In genomic region chr6:30793521-30794194, GRCh38 we compare ENCODE assay signal across 8 cellular contexts. TPM values are rescaled to one million over a fixed set of nuclear protein-coding genes. Genes with fewer than 3 reads are reported as not detected.
DNase-seq lines count a peak whose midpoint lies in the region; ATAC-seq and TF ChIP-seq lines count a peak whose summit lies in the region.

No MANE protein-coding gene starts in this region.

- no peak overlapping the region for H3K4me3 Mint-ChIP-seq in mesothelial cell of epicardium

- H3K4me1 ChIP-seq in BLaER1 treated with 17β-estradiol and CSF1 and Interleukin-3, amounts not matched to agents 10 nM and 100 nM = peaks cover 42 to 85% (median 58%) of the 10 kb centered on the region in 10 experiments
- H3K4me1 ChIP-seq in IMR-90 (ENCODE audit: control insufficient read depth, insufficient read depth, low read length) = peaks cover 6% of the 10 kb centered on the region

- WGBS in IMR-90 (ENCODE audit: extremely low coverage in 2 of 2, insufficient read length in 1 of 2), 2 experiments = no CpG with 5 or more reads among the region's 6 CpGs

- DNase-seq in IMR-90 (peak; percentile 85), astrocyte of the spinal cord (ENCODE audit: low read depth, low spot score) (peak; percentile 70), mesothelial cell of epicardium (ENCODE audit: low spot score in 2 of 2, unreplicated experiment in 2 of 2) (no peak), RKO (ENCODE audit: low spot score) (no peak), iPS-NIHi11 (ENCODE audit: low spot score) (no peak)
- DNase-seq in effector CD4-positive, alpha-beta T cell = no peak
- DNase-seq in activated CD8-positive, alpha-beta memory T cell treated with anti-CD3 and anti-CD28 coated beads, Interleukin-2, amount 50 U/mL, for 48 hours = no peak

- H4K8ac ChIP-seq in IMR-90 (ENCODE audit: low read depth in 2 of 2, low read length in 2 of 2) = peak overlapping the region; percentile 8 to 73; a peak in 2 of 4 replicates

- peaks cover 29% of the 10 kb centered on the region for H3K4me1 Mint-ChIP-seq in mesothelial cell of epicardium

- H3K36me3 ChIP-seq in BLaER1 treated with 17β-estradiol and CSF1 and Interleukin-3, amounts not matched to agents 10 nM and 100 nM = no peaks in the 10 kb centered on the region
- H3K36me3 ChIP-seq in IMR-90 (ENCODE audit: control insufficient read depth, insufficient read depth, low read length) = no peaks in the 10 kb centered on the region

- intact Hi-C loops in IMR-90 (cut with micrococcal nuclease) = no loop called here

- TF ChIP-seq RAD21 in IMR-90 (IDR thresholded peaks at IDR 0.05; ENCODE audit: low read length) = no peak

- CTCF ChIA-PET in IMR-90 (lab: Yijun Ruan, JAX) = no interaction called here

- no peak overlapping the region for H2BK15ac ChIP-seq in IMR-90 (ENCODE audit: low read depth, low read length)

- peak; percentile 92 for ATAC-seq in IMR-90 (ENCODE audit: low read depth)

- no TSS peak for BruUV-seq in IMR-90 (replicated peaks; lab: Mats Ljungman, UMichigan)

- peak overlapping the region; percentile 52 to 90 (median 77) for H3K4me2 ChIP-seq in BLaER1 treated with 17β-estradiol and CSF1 and Interleukin-3, amounts not matched to agents 10 nM and 100 nM
- H3K4me2 ChIP-seq in IMR-90 (ENCODE audit: low read depth, low read length) = peak overlapping the region; percentile 75

- POLR2A ChIA-PET in IMR-90 (lab: Charles Lee; ENCODE audit: unreplicated experiment) = interaction anchor here (0.6 to 1.0 kb wide), 2 partner anchors 12 to 49 kb away, joined by 3 read pairs; partner anchors contain the start of gene IER3

- H2AK5ac ChIP-seq in IMR-90 (ENCODE audit: low read depth, low read length) = peak overlapping the region; percentile 62; the same call in 1 of the 2 replicates

- H2BK5ac ChIP-seq in IMR-90 (ENCODE audit: low read depth, low read length, poor library complexity, severe bottlenecking) = peak overlapping the region; percentile 62

- peak overlapping the region; percentile 47 to 78 (median 65); a peak in 19 of 22 replicates for H3K9ac ChIP-seq in BLaER1 treated with 17β-estradiol and CSF1 and Interleukin-3, amounts not matched to agents 10 nM and 100 nM
- peak overlapping the region; percentile 10 for H3K9ac ChIP-seq in IMR-90 (ENCODE audit: low read depth, low read length)

- peak overlapping the region; percentile 35 for H2AK9ac ChIP-seq in IMR-90 (replicated peaks; ENCODE audit: low read depth, low read length, poor library complexity)

- no peak overlapping the region for H3K56ac ChIP-seq in IMR-90 (ENCODE audit: extremely low read depth, insufficient read depth, low read length)

- H3K79me1 ChIP-seq in IMR-90 (ENCODE audit: low read depth in 1 of 2, low read length in 2 of 2) = no peaks in the 10 kb centered on the region

- H4K91ac ChIP-seq in IMR-90 (ENCODE audit: insufficient read depth, low read depth, low read length) = peak overlapping the region; percentile 6; the same call in 1 of the 2 replicates

- no peaks in the 10 kb centered on the region for H3K36me3 Mint-ChIP-seq in mesothelial cell of epicardium

- H3K27me3 Mint-ChIP-seq in mesothelial cell of epicardium (ENCODE audit: low read depth) = no peaks in the 10 kb centered on the region

- no peaks in the 10 kb centered on the region for H3K9me3 Mint-ChIP-seq in mesothelial cell of epicardium

- no peak overlapping the region; the same call in 1 of the 2 replicates for H3K14ac ChIP-seq in IMR-90 (replicated peaks; ENCODE audit: low read depth, low read length)

- H3K27ac ChIP-seq in BLaER1 treated with 17β-estradiol and CSF1 and Interleukin-3, amounts not matched to agents 10 nM and 100 nM = peak overlapping the region; percentile 72 to 93 (median 87)
- H3K27ac ChIP-seq in IMR-90 (ENCODE audit: insufficient read depth, low read length) = peak overlapping the region; percentile 78

- no peak for TF ChIP-seq CTCF in IMR-90 (conservative IDR thresholded peaks at IDR 0.05; ENCODE audit: low read depth, low read length)
- TF ChIP-seq CTCF in astrocyte of the spinal cord (IDR thresholded peaks at IDR 0.05; ENCODE audit: low read depth, low read length) = no peak
- TF ChIP-seq CTCF in mesothelial cell of epicardium (IDR thresholded peaks at IDR 0.05; ENCODE audit: unreplicated experiment) = no peak

- H3K23ac ChIP-seq in IMR-90 (ENCODE audit: low read depth, low read length) = no peak overlapping the region

- peak overlapping the region; percentile 84 for H3K27ac Mint-ChIP-seq in mesothelial cell of epicardium

- H2BK120ac ChIP-seq in IMR-90 (ENCODE audit: low read depth, low read length) = peak overlapping the region; percentile 69; the same call in 1 of the 2 replicates

- dilution Hi-C loops in IMR-90 (cut with HindIII; ENCODE audit: low sequenced_read_pairs, unreplicated experiment) = no loop called here

- H3K4me3 ChIP-seq in BLaER1 treated with 17β-estradiol and CSF1 and Interleukin-3, amounts not matched to agents 10 nM and 100 nM = peak overlapping the region in 1 of 10 experiments; percentile 8; a peak in 1 of 20 replicates
- no peak overlapping the region for H3K4me3 ChIP-seq in IMR-90 (ENCODE audit: insufficient read depth, low read depth, low read length)
- H3K4me3 ChIP-seq in astrocyte of the spinal cord (ENCODE audit: low read depth, low read length) = no peak overlapping the region

- H3K9me1 ChIP-seq in IMR-90 (ENCODE audit: insufficient read depth, low read length) = peaks cover 16% of the 10 kb centered on the region

- peak overlapping the region; percentile 54; the same call in 1 of the 2 replicates for H3K4ac ChIP-seq in IMR-90 (ENCODE audit: low read depth, low read length)

- in situ Hi-C loops in IMR-90 (cut with MboI; ENCODE audit: low sequenced_read_pairs) (no loop called here), astrocyte of the spinal cord (cut with HindIII; ENCODE audit: low sequenced_read_pairs) (no loop called here)

- H2AFZ ChIP-seq in IMR-90 (replicated peaks; ENCODE audit: low read length, poor library complexity) = peak overlapping the region; percentile 82

- H3K27me3 ChIP-seq in BLaER1 treated with 17β-estradiol and CSF1 and Interleukin-3, amounts not matched to agents 10 nM and 100 nM = no peaks in the 10 kb centered on the region
- H3K27me3 ChIP-seq in IMR-90 (ENCODE audit: control insufficient read depth, insufficient read depth, low read length) = no peaks in the 10 kb centered on the region

- no peak for TF ChIP-seq POLR2A in IMR-90 (IDR thresholded peaks at IDR 0.05; ENCODE audit: low read depth, low read length)

- H4K20me1 ChIP-seq in BLaER1 treated with 17β-estradiol and CSF1 and Interleukin-3, amounts not matched to agents 10 nM and 100 nM = no peaks in the 10 kb centered on the region
- no peaks in the 10 kb centered on the region for H4K20me1 ChIP-seq in IMR-90 (ENCODE audit: insufficient read depth, low read length)

- H4K5ac ChIP-seq in IMR-90 (ENCODE audit: low read depth, low read length) = peak overlapping the region; percentile 86

- no peak overlapping the region for H2BK20ac ChIP-seq in IMR-90 (ENCODE audit: low read depth, low read length)

- H3K18ac ChIP-seq in IMR-90 (ENCODE audit: low read depth, low read length) = peak overlapping the region; percentile 93

- no peaks in the 10 kb centered on the region for H3K9me3 ChIP-seq in BLaER1 treated with 17β-estradiol and CSF1 and Interleukin-3, amounts not matched to agents 10 nM and 100 nM (replicated peaks in 1 of 11)
- no peaks in the 10 kb centered on the region for H3K9me3 ChIP-seq in IMR-90 (ENCODE audit: control insufficient read depth, insufficient read depth, low read length)

TF ChIP-seq in IMR-90, 13 proteins besides CTCF, POLR2A, EP300 and RAD21:
- TF ChIP-seq USF2 (IDR thresholded peaks at IDR 0.05; ENCODE audit: low read depth, low read length) (no peak), CEBPB (IDR thresholded peaks at IDR 0.05; ENCODE audit: low read depth, low read length) (no peak), CHD1 (IDR thresholded peaks at IDR 0.05; ENCODE audit: low read depth, low read length) (no peak), MAZ (IDR thresholded peaks at IDR 0.05; ENCODE audit: borderline replicate concordance, low read depth, low read length) (no peak), MXI1 (IDR thresholded peaks at IDR 0.05; ENCODE audit: borderline replicate concordance, low read depth, low read length) (no peak), ELK1 (IDR thresholded peaks at IDR 0.05; ENCODE audit: borderline replicate concordance, low read depth, low read length) (no peak), NFE2L2 (IDR thresholded peaks at IDR 0.05; ENCODE audit: low read depth, low read length) (no peak), MAFK (IDR thresholded peaks at IDR 0.05; ENCODE audit: low read depth, low read length) (no peak), RCOR1 (IDR thresholded peaks at IDR 0.05; ENCODE audit: insufficient replicate concordance, low read length) (no peak)

RNA-seq across cellular contexts. Expression of gene IER3, which starts 49.3 kb away (rescaled TPM):
- total RNA-seq in IMR-90 (2012; rRNA removed) (38.4 and 65.8 TPM in 2 replicates), mesothelial cell of epicardium (131 to 136 TPM (median 134 TPM) in 3 replicates)
- 159 and 163 TPM in 2 replicates for polyA plus RNA-seq in IMR-90 (2012; rRNA removed)
- polyA plus RNA-seq in IMR-90 (2012; cell fraction: cytosol; rRNA removed) = 156 and 229 TPM in 2 replicates
- 349 and 418 TPM in 2 replicates for polyA plus RNA-seq in IMR-90 (2012; cell fraction: nucleus; rRNA removed; ENCODE audit: low replicate concordance)

RNA-seq across cellular contexts. Expression of gene FLOT1, which starts 51.2 kb away (rescaled TPM):
- 96.2 and 104 TPM in 2 replicates for total RNA-seq in IMR-90 (2012; rRNA removed)
- 161 and 162 TPM in 2 replicates for polyA plus RNA-seq in IMR-90 (2012; rRNA removed)
- polyA plus RNA-seq in IMR-90 (2012; cell fraction: cytosol; rRNA removed) = 135 and 169 TPM in 2 replicates
- 193 and 211 TPM in 2 replicates for polyA plus RNA-seq in IMR-90 (2012; cell fraction: nucleus; rRNA removed; ENCODE audit: low replicate concordance)
- total RNA-seq in mesothelial cell of epicardium = 96.5 to 101 TPM (median 99.8 TPM) in 3 replicates

Comparison
In these comparisons a context has a peak if more than half of its experiments do, and no peak if none do; other contexts are left out.
1. DNase-seq: peak in IMR-90 (single experiment) and astrocyte of the spinal cord (single experiment); none in mesothelial cell of epicardium (0 of 2), effector CD4-positive, alpha-beta T cell (single experiment), RKO (single experiment), activated CD8-positive, alpha-beta memory T cell treated with anti-CD3 and anti-CD28 coated beads, Interleukin-2, amount 50 U/mL, for 48 hours (single experiment) and iPS-NIHi11 (single experiment).